Comparison of ENCODE assay signal across 9 cellular contexts in the genomic region with DNA sequence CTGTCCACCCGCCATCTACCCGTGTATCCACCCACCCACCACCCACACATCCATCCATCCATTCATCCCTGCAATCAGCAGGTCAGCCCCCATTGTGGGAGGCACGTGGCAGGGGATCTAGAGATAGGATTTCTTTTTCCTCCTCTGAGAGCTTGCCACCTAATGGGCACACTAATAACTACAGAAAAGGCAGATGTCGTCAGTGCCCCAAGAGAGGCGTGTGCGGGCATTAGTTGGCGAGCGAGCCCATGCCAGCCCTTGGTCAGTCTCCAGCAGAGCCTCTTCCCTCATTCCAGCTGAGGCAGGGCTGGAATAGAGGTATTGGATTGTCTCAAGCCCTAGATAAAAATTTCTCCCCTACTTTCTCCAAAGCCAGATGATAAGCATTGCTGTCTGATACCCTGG. TPM values are rescaled to one million over a fixed set of nuclear protein-coding genes. Genes with fewer than 3 reads are reported as not detected.
A peak's percentile ranks its signal among the peaks of the same experiment; 100 is the strongest.
DNase-seq lines count a peak whose midpoint lies in the region; ATAC-seq and TF ChIP-seq lines count a peak whose summit lies in the region.
"Had no signal": no experiment of that assay in that cellular context is flagged by ENCODE, and none has a peak within 500 bp of the region (broad histone marks: within the 10 kb centered on the region; RNA-seq: fewer than 3 reads in every experiment).

No MANE protein-coding gene starts in this region.

- H3K9me3 Mint-ChIP-seq in HFFc6 = no peaks in the 10 kb centered on the region

- H3K9me2 ChIP-seq in hepatocyte (replicated peaks; ENCODE audit: insufficient read depth) = no peaks in the 10 kb centered on the region

- no peaks in the 10 kb centered on the region for H4K20me1 ChIP-seq in hepatocyte (ENCODE audit: insufficient read depth, poor library complexity, severe bottlenecking)

- H3K27me3 Mint-ChIP-seq in HFFc6 (ENCODE audit: insufficient read depth) = peaks cover 1% of the 10 kb centered on the region

- no peaks in the 10 kb centered on the region for H3K36me3 Mint-ChIP-seq in HFFc6 (ENCODE audit: low read depth)

- WGBS in hepatocyte (ENCODE audit: low lambda C conversion rate, missing lambda C conversion rate) = 83% methylated on average over 8 of the region's 8 CpGs

- H3K9me3 ChIP-seq in hepatocyte (ENCODE audit: low read depth) = no peaks in the 10 kb centered on the region
- H3K9me3 ChIP-seq: left lung had no signal

- peak; percentile 43 for TF ChIP-seq CTCF in HFFc6 (IDR thresholded peaks at IDR 0.05)
- no peak for TF ChIP-seq CTCF in hepatocyte (IDR thresholded peaks at IDR 0.05; ENCODE audit: poor library complexity)

- H3K27ac ChIP-seq in hepatocyte = no peak overlapping the region
- H3K27ac ChIP-seq: left lung had no signal

- no peaks in the 10 kb centered on the region for H3K27me3 ChIP-seq in hepatocyte
- H3K27me3 ChIP-seq: left lung had no signal

- DNase-seq in 8988T (peak; percentile 79), HFFc6 (no peak), hepatocyte (ENCODE audit: low spot score) (peak; percentile 25)
- DNase-seq in activated naive CD4-positive, alpha-beta T cell treated with Interleukin-2 at 50 U/mL for 16 hours = no peak
- DNase-seq: left lung had no signal

- ATAC-seq in SK-N-SH treated with all-trans-retinoic acid at 6 μM for 48 hours (0 out of 3 replicates have a peak, but pooled peaks have one; percentile 6), HG03342 (IDR thresholded peaks at IDR 0.05; ENCODE audit: unreplicated experiment) (no peak), HG03280 (IDR thresholded peaks at IDR 0.05; ENCODE audit: unreplicated experiment) (no peak), GM19351 (IDR thresholded peaks at IDR 0.05; ENCODE audit: unreplicated experiment) (no peak)
- ATAC-seq: left lung had no signal

- H3K36me3 ChIP-seq in hepatocyte (replicated peaks; ENCODE audit: insufficient read depth, low read depth) = no peaks in the 10 kb centered on the region
- H3K36me3 ChIP-seq: left lung had no signal

- no peaks in the 10 kb centered on the region for H3K79me2 ChIP-seq in hepatocyte

- H3K4me1 ChIP-seq in hepatocyte (ENCODE audit: insufficient read depth) = peaks cover 50% of the 10 kb centered on the region

- H3K27ac Mint-ChIP-seq in HFFc6 = no peak overlapping the region

- no peak overlapping the region for H3K4me2 ChIP-seq in hepatocyte

- no peak overlapping the region for H2AFZ ChIP-seq in hepatocyte

- H3K4me3 ChIP-seq in hepatocyte = no peak overlapping the region
- H3K4me3 ChIP-seq: left lung had no signal

- no peak overlapping the region for H3K4me3 Mint-ChIP-seq in HFFc6

- H3K4me1 Mint-ChIP-seq in HFFc6 (ENCODE audit: low read depth) = peaks cover 40% of the 10 kb centered on the region

TF ChIP-seq in SK-N-SH treated with all-trans-retinoic acid at 6 μM for 48 hours, 23 proteins besides CTCF, POLR2A, EP300 and RAD21:
- TF ChIP-seq ZNF8 (CRISPR knock-in tag; IDR thresholded peaks at IDR 0.05) (no peak), ISL1 (CRISPR knock-in tag; IDR thresholded peaks at IDR 0.05) (no peak), ZNF70 (CRISPR knock-in tag; IDR thresholded peaks at IDR 0.05) (no peak), GLIS3 (CRISPR knock-in tag; IDR thresholded peaks at IDR 0.05) (no peak), OSR1 (CRISPR knock-in tag; IDR thresholded peaks at IDR 0.05) (no peak), RARB (CRISPR knock-in tag; IDR thresholded peaks at IDR 0.05) (no peak), CSDC2 (CRISPR knock-in tag; IDR thresholded peaks at IDR 0.05) (no peak), PPARA (CRISPR knock-in tag; IDR thresholded peaks at IDR 0.05; ENCODE audit: borderline replicate concordance) (no peak), CREB5 (CRISPR knock-in tag; IDR thresholded peaks at IDR 0.05; ENCODE audit: low read depth) (no peak), POU6F1 (CRISPR knock-in tag; IDR thresholded peaks at IDR 0.05; ENCODE audit: borderline replicate concordance, low read depth) (no peak), ZFP30 (CRISPR knock-in tag; IDR thresholded peaks at IDR 0.05) (no peak), BACH2 (CRISPR knock-in tag; IDR thresholded peaks at IDR 0.05; ENCODE audit: borderline replicate concordance) (no peak), TSHZ2 (CRISPR knock-in tag; IDR thresholded peaks at IDR 0.05) (no peak), ARNTL (CRISPR knock-in tag; IDR thresholded peaks at IDR 0.05; ENCODE audit: borderline replicate concordance, low read depth) (no peak)
- TF ChIP-seq, protein P1, sequence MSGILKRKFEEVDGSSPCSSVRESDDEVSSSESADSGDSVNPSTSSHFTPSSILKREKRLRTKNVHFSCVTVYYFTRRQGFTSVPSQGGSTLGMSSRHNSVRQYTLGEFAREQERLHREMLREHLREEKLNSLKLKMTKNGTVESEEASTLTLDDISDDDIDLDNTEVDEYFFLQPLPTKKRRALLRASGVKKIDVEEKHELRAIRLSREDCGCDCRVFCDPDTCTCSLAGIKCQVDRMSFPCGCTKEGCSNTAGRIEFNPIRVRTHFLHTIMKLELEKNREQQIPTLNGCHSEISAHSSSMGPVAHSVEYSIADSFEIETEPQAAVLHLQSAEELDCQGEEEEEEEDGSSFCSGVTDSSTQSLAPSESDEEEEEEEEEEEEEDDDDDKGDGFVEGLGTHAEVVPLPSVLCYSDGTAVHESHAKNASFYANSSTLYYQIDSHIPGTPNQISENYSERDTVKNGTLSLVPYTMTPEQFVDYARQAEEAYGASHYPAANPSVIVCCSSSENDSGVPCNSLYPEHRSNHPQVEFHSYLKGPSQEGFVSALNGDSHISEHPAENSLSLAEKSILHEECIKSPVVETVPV (CRISPR knock-in tag; IDR thresholded peaks at IDR 0.05) = no peak
TF ChIP-seq in SK-N-SH treated with all-trans-retinoic acid at 6 μM for 48 hours: peak in this region for 0.

RNA-seq across cellular contexts. Expression of gene USP2, which starts 9.7 kb away (rescaled TPM):
- total RNA-seq in HFFc6 (2021; fragmentation: NEBNext Ultra II Directional; extraction: Animal tissue kit (Norgen Biotek cat#: 25700)) = under 1 TPM; 0.32 to 0.71 (median 0.49) TPM
- 7.3 and 8.1 TPM in 2 replicates for total RNA-seq in hepatocyte
- 23.5 and 35.7 TPM in 2 replicates for polyA plus RNA-seq in hepatocyte

RNA-seq across cellular contexts. Expression of gene MFRP, which starts 25.3 kb away (rescaled TPM):
- not detected for total RNA-seq in HFFc6 (2021; fragmentation: NEBNext Ultra II Directional; extraction: Animal tissue kit (Norgen Biotek cat#: 25700))
- 0.08 TPM in 1 of 2 replicates, not detected in the other for total RNA-seq in hepatocyte
- not detected in 2 replicates for polyA plus RNA-seq in hepatocyte
- total RNA-seq: left lung had no signal

RNA-seq across cellular contexts. Expression of gene C1QTNF5, which starts 31.1 kb away (rescaled TPM):
- total RNA-seq in HFFc6 (2021; fragmentation: NEBNext Ultra II Directional; extraction: Animal tissue kit (Norgen Biotek cat#: 25700)) = 10 to 100 TPM in 5 of 6 experiments, 1 to 10 TPM in 1; 8.2 to 16.1 (median 15.1) TPM
- 12.5 and 13.7 TPM in 2 replicates for total RNA-seq in hepatocyte
- polyA plus RNA-seq in hepatocyte = 18.0 and 23.6 TPM in 2 replicates

RNA-seq across cellular contexts. Expression of gene RNF26, which starts 37.5 kb away (rescaled TPM):
- total RNA-seq in HFFc6 (2021; fragmentation: NEBNext Ultra II Directional; extraction: Animal tissue kit (Norgen Biotek cat#: 25700)) = 10 to 100 TPM; 48.6 to 63.5 (median 52.7) TPM
- total RNA-seq in hepatocyte = 15.5 and 15.8 TPM in 2 replicates
- 35.5 and 46.9 TPM in 2 replicates for polyA plus RNA-seq in hepatocyte

RNA-seq across cellular contexts. Expression of gene THY1, which starts 51.2 kb away (rescaled TPM):
- 100 to 1,000 TPM; 705 to 934 (median 790) TPM for total RNA-seq in HFFc6 (2021; fragmentation: NEBNext Ultra II Directional; extraction: Animal tissue kit (Norgen Biotek cat#: 25700))
- 43.3 and 52.1 TPM in 2 replicates for total RNA-seq in hepatocyte
- 117 and 156 TPM in 2 replicates for polyA plus RNA-seq in hepatocyte

Comparison
In these comparisons a context has a peak if more than half of its experiments do, and no peak if none do; other contexts are left out.
1. DNase-seq: peak in 8988T (single experiment) and hepatocyte (single experiment); none in HFFc6 (single experiment) and activated naive CD4-positive, alpha-beta T cell treated with Interleukin-2 at 50 U/mL for 16 hours (single experiment).